Comparison of ENCODE assay signal across 8 cellular contexts in the genomic region with DNA sequence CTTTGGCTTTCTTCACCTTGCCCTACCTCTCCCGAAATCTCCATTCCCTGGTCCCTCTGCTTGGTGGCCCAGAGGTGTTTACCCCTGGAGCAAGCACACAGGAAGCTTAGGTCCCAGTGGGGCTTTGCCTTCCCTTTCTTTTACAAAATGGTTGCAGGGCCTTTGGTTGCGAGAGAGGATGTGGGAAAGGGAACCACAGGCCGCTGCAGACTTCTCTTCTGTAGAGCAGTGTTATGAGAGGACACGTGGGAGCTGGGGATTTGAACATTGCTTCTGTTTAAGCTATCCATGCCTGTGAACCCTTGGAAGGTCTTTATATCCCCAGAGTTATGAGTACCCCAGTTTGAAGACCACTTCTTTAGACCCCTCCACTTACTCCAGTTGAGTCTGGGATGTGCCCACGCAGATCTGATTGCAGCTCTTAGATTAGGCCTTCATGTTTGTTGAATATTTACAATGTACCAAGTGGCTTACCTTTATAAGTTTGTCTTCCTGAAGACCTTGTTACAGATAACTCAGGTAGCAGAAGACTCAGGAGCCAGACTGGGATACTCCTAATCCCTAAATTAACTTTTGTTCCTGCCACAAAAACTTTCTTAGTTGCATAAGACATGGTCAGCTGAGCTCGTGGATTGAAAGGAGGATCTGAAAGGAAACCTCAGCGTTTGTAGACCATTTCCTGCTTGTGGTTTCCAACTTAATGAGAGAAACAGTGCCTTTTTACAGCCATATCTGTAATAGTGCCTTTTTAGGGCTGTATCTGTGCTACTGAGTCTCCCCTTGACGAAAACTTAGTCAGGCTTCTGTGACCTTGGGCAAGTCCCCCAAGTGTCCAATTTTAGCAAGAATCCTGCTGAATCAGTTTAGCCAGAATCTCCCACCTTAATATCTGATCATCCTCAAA. TPM values are rescaled to one million over a fixed set of nuclear protein-coding genes. Genes with fewer than 3 reads are reported as not detected.
DNase-seq lines count a peak whose midpoint lies in the region; ATAC-seq and TF ChIP-seq lines count a peak whose summit lies in the region.

No MANE protein-coding gene starts in this region.

- peaks cover 4% of the 10 kb centered on the region for H3K4me1 ChIP-seq in A673 (ENCODE audit: insufficient read depth, low read length, poor library complexity, severe bottlenecking)
- H3K4me1 ChIP-seq in sigmoid colon = no peaks in the 10 kb centered on the region

- ATAC-seq in GM18868 (IDR thresholded peaks at IDR 0.05; ENCODE audit: unreplicated experiment) (peak; percentile 95), HG03025 (IDR thresholded peaks at IDR 0.05; ENCODE audit: low FRiP score, unreplicated experiment) (peak; percentile 98), Right ventricle myocardium superior (ENCODE audit: poor library complexity) (peak; percentile 81)

- TF ChIP-seq POLR2A in sigmoid colon (IDR thresholded peaks at IDR 0.05) = no peak

- BruUV-seq in A673 (replicated peaks; lab: Mats Ljungman, UMichigan) = no TSS peak

- in situ Hi-C loops in SK-MEL-5 (cut with HindIII; ENCODE audit: low pct_unique_long_range_greater_than_20kb, low sequenced_read_pairs) = no loop called here

- peak; percentile 12 for DNase-seq in A673 (ENCODE audit: low spot score)
- peak; percentile 92 for DNase-seq in SK-MEL-5 (ENCODE audit: low read depth, low spot score)
- DNase-seq in Right ventricle myocardium superior = peak; percentile 46
- no peak for DNase-seq in NCI-H345 treated with DMSO at 0.1 percent for 48 hours (lab: John Stamatoyannopoulos, UW; ENCODE audit: unreplicated experiment)
- DNase-seq in sigmoid colon = no peak
- no peak for DNase-seq in stimulated activated CD4-positive, alpha-beta T cell treated with anti-CD3 and anti-CD28 coated beads, Interleukin-4, amount 100 ng/mL, for 1 hour

- CTCF ChIA-PET in A673 (lab: Charles Lee) = no interaction called here

- H3K9me3 ChIP-seq in A673 (ENCODE audit: low read depth, low read length, poor library complexity, severe bottlenecking) (no peaks in the 10 kb centered on the region), sigmoid colon (no peaks in the 10 kb centered on the region)

- no peak overlapping the region for H3K27ac ChIP-seq in A673 (ENCODE audit: low read depth, low read length, poor library complexity, severe bottlenecking)
- peak overlapping the region in 2 of 4 donors; percentile 20 to 38 for H3K27ac ChIP-seq in sigmoid colon

- POLR2A ChIA-PET in A673 (lab: Charles Lee; ENCODE audit: low non-redundant PET) = no interaction called here

- TF ChIP-seq CTCF in A673 (conservative IDR thresholded peaks at IDR 0.05; ENCODE audit: low read depth, low read length) (no peak), sigmoid colon (IDR thresholded peaks at IDR 0.05) (no peak)

- H3K4me3 ChIP-seq in A673 (ENCODE audit: low read depth, low read length, poor library complexity, severe bottlenecking) (no peak overlapping the region), sigmoid colon (no peak overlapping the region)

- H3K27me3 ChIP-seq in A673 (replicated peaks; ENCODE audit: insufficient read depth, low read depth, low read length, poor library complexity) (no peaks in the 10 kb centered on the region), sigmoid colon (no peaks in the 10 kb centered on the region)

- TF ChIP-seq EP300 in sigmoid colon (IDR thresholded peaks at IDR 0.05) = no peak

- intact Hi-C loops in A673 (cut with micrococcal nuclease; ENCODE audit: unreplicated experiment) (loop anchor here (2.0 kb wide), 1 partner anchor 20 kb away; no protein-coding TSS in a partner anchor), Right ventricle myocardium superior (cut with DNase I) (no loop called here), sigmoid colon (cut with DNase I) (no loop called here)

- WGBS in sigmoid colon, 2 donors = 46 to 84% methylated on average over 8 of the region's 8 CpGs

- H3K36me3 ChIP-seq in A673 (ENCODE audit: insufficient read depth, low read length, poor library complexity, severe bottlenecking) (no peaks in the 10 kb centered on the region), sigmoid colon (no peaks in the 10 kb centered on the region)

RNA-seq across cellular contexts. Expression of a gene that starts 21.9 kb away (rescaled TPM):
- 221 and 263 TPM in 2 replicates for total RNA-seq in A673 (2021)
- total RNA-seq in SK-MEL-5 (2014; rRNA removed; shearing (Covaris generic)) = 234 and 239 TPM in 2 replicates
- 143 and 176 TPM in 2 replicates for polyA plus RNA-seq in SK-MEL-5 (2015; cell fraction: cytosol; rRNA removed)
- 1,268 and 1,425 TPM in 2 replicates for polyA plus RNA-seq in SK-MEL-5 (2015; cell fraction: nucleus; rRNA removed)
- total RNA-seq in Right ventricle myocardium superior = 58.4 TPM
- total RNA-seq in sigmoid colon = 10 to 100 TPM; 29.8 to 36.0 (median 31.2) TPM
- polyA plus RNA-seq in sigmoid colon = 10 to 100 TPM; 49.4 to 85.9 (median 57.3) TPM

Comparison
In these comparisons a context has a peak if more than half of its experiments do, and no peak if none do; other contexts are left out.
1. DNase-seq: peak in A673 (single experiment), SK-MEL-5 (single experiment) and Right ventricle myocardium superior (single experiment); none in NCI-H345 treated with DMSO at 0.1 percent for 48 hours (single experiment), sigmoid colon (single experiment) and stimulated activated CD4-positive, alpha-beta T cell treated with anti-CD3 and anti-CD28 coated beads, Interleukin-4, amount 100 ng/mL, for 1 hour (single experiment).
2. Peak in every context shown above with its lines, with median percentiles within 50 percentile points of each other: ATAC-seq.